In genomic region chr4:68373513-68373912, GRCh38 we compare ENCODE assay signal across 8 cellular contexts. TPM values are rescaled to one million over a fixed set of nuclear protein-coding genes. Genes with fewer than 3 reads are reported as not detected.
DNase-seq lines count a peak whose midpoint lies in the region; ATAC-seq and TF ChIP-seq lines count a peak whose summit lies in the region.

No MANE protein-coding gene starts in this region.

- peak overlapping the region in 1 of 3 donors; percentile 34 for H3K4me3 ChIP-seq in right lobe of liver

- no peaks in the 10 kb centered on the region for H3K9me3 ChIP-seq in right lobe of liver

- no peak for TF ChIP-seq POLR2A in right lobe of liver (IDR thresholded peaks at IDR 0.05)

- H3K27ac ChIP-seq in right lobe of liver = no peak overlapping the region

- no peaks in the 10 kb centered on the region for H3K4me1 ChIP-seq in right lobe of liver

- DNase-seq in activated CD8-positive, alpha-beta memory T cell treated with anti-CD3 and anti-CD28 coated beads for 48 hours (ENCODE audit: low read depth in 2 of 3, low spot score in 2 of 3) = peak; percentile 4 to 30 (median 12)
- DNase-seq in effector CD4-positive, alpha-beta T cell = peak; percentile 37
- peak; percentile 68 to 76 (median 68) for DNase-seq in right lobe of liver
- DNase-seq in stimulated activated CD4-positive, alpha-beta T cell treated with anti-CD3 and anti-CD28 coated beads, Interleukin-2, amount 100 ng/mL, for 4 hours (ENCODE audit: low read depth) = peak; percentile 34
- DNase-seq in NCI-H446 treated with DMSO at 0.1 percent for 48 hours (lab: John Stamatoyannopoulos, UW) = no peak

- WGBS in right lobe of liver (ENCODE audit: insufficient coverage, low coverage, low lambda C conversion rate, missing lambda C conversion rate) = 20% methylated on average over 15 of the region's 16 CpGs

- intact Hi-C loops in right lobe of liver (cut with DNase I) = loop anchor here in 1 of 2 donors (10.0 kb wide), 1 partner anchor 99 kb away; no protein-coding TSS in a partner anchor

- TF ChIP-seq CTCF in right lobe of liver (IDR thresholded peaks at IDR 0.05) = no peak

- H3K36me3 ChIP-seq in right lobe of liver = no peaks in the 10 kb centered on the region

- H3K27me3 ChIP-seq in right lobe of liver = no peaks in the 10 kb centered on the region

- ATAC-seq in GM19455 (IDR thresholded peaks at IDR 0.05; ENCODE audit: unreplicated experiment) = peak; percentile 89
- ATAC-seq in HG03558 (IDR thresholded peaks at IDR 0.05; ENCODE audit: extremely low read depth, unreplicated experiment) = peak; percentile 80
- ATAC-seq in right lobe of liver = peak; percentile 92 to 95 (median 94)
- ATAC-seq in GM19035 (IDR thresholded peaks at IDR 0.05; ENCODE audit: unreplicated experiment) = no peak

RNA-seq across cellular contexts. Expression of gene YTHDC1, which starts 23.6 kb away (rescaled TPM):
- total RNA-seq in right lobe of liver = 10 to 100 TPM; 15.5 to 32.9 (median 26.0) TPM
